9 cellular contexts compared by ENCODE assay signal in genomic region chr3:185929192-185930151, GRCh38. TPM values are rescaled to one million over a fixed set of nuclear protein-coding genes. Genes with fewer than 3 reads are reported as not detected.
DNase-seq lines count a peak whose midpoint lies in the region; ATAC-seq and TF ChIP-seq lines count a peak whose summit lies in the region.
"Had no signal": no experiment of that assay in that cellular context is flagged by ENCODE, and none has a peak within 500 bp of the region (broad histone marks: within the 10 kb centered on the region; RNA-seq: fewer than 3 reads in every experiment).

No MANE protein-coding gene starts in this region.

- peak overlapping the region; percentile 94 for H3K4me3 ChIP-seq in GM23248
- H3K4me3 ChIP-seq in fibroblast of mammary gland (ENCODE audit: control insufficient read depth, low read depth, low read length), result peak overlapping the region; percentile 6
- peak overlapping the region in 1 of 4 donors; percentile 9 for H3K4me3 ChIP-seq in sigmoid colon
- H3K4me3 ChIP-seq: right lobe of liver had no signal

- intact Hi-C loops in sigmoid colon (cut with DNase I), result loop anchor here (10.0 kb wide), 2 partner anchors 345 to 485 kb away; partner anchors contain the start of gene SENP2

- no peaks in the 10 kb centered on the region for H3K27me3 Mint-ChIP-seq in T-helper 17 cell

- peak overlapping the region; percentile 32 for H3K9ac ChIP-seq in GM23248

- 4 to 6% methylated on average over 3 of the region's 3 CpGs for WGBS in GM23248 (ENCODE audit: low coverage in 1 of 2, low lambda C conversion rate in 2 of 2, missing lambda C conversion rate in 2 of 2), 2 experiments
- WGBS in sigmoid colon, 2 donors, result 21 to 24% methylated on average over 3 of the region's 3 CpGs

- peak; percentile 77 for DNase-seq in GM23248
- DNase-seq in T-helper 17 cell, result no peak
- peak; percentile 78 for DNase-seq in fibroblast of mammary gland (ENCODE audit: low read depth)
- DNase-seq in sigmoid colon, result no peak
- no peak for DNase-seq in hypothalamus (lab: John Stamatoyannopoulos, UW)
- no peak for DNase-seq in occipital lobe (lab: John Stamatoyannopoulos, UW)
- no peak for DNase-seq in NK-92 treated with Interleukin-12 subunit alpha and Interleukin-12 subunit beta, amount 100 ng/mL, for 24 hours (lab: John Stamatoyannopoulos, UW)
- DNase-seq: right lobe of liver had no signal

- H3K4me1 ChIP-seq in GM23248 (ENCODE audit: insufficient read depth), result peaks cover 84% of the 10 kb centered on the region
- H3K4me1 ChIP-seq in sigmoid colon, result peaks cover 0 to 100% (median 91%) of the 10 kb centered on the region in 4 donors

- peak overlapping the region; percentile 93 for H3K27ac Mint-ChIP-seq in T-helper 17 cell

- in situ Hi-C loops in GM23248 (cut with MboI), result loop anchor here (10.0 kb wide), 1 partner anchor 255 kb away; no protein-coding TSS in a partner anchor

- H3K27ac ChIP-seq in GM23248 (peak overlapping the region; percentile 66), sigmoid colon (peak overlapping the region in 3 of 4 donors; percentile 2 to 49 (median 9))
- H3K27ac ChIP-seq: right lobe of liver had no signal

- H3K4me1 Mint-ChIP-seq in T-helper 17 cell, result peaks cover 83% of the 10 kb centered on the region

- ATAC-seq in T-helper 17 cell (no peak), HG03175 (IDR thresholded peaks at IDR 0.05; ENCODE audit: unreplicated experiment) (no peak)

- peak overlapping the region; percentile 96 for H3K4me3 Mint-ChIP-seq in T-helper 17 cell

- TF ChIP-seq POLR2A in sigmoid colon (IDR thresholded peaks at IDR 0.05), result no peak

- H3F3A ChIP-seq in GM23248 (ENCODE audit: insufficient read depth), result peaks cover 88% of the 10 kb centered on the region

- H3K79me2 ChIP-seq in GM23248 (ENCODE audit: insufficient read depth), result peaks cover 100% of the 10 kb centered on the region

- peaks cover 26% of the 10 kb centered on the region; the same call in 1 of the 2 replicates for H3K36me3 ChIP-seq in GM23248 (ENCODE audit: low read depth)
- peaks cover 0 to 18% (median 10%) of the 10 kb centered on the region in 4 donors for H3K36me3 ChIP-seq in sigmoid colon

- H4K20me1 ChIP-seq in GM23248 (ENCODE audit: insufficient read depth), result peaks cover 87% of the 10 kb centered on the region

- H3K36me3 Mint-ChIP-seq in T-helper 17 cell (ENCODE audit: low read depth), result peaks cover 10% of the 10 kb centered on the region

- TF ChIP-seq CTCF in fibroblast of mammary gland (conservative IDR thresholded peaks at IDR 0.05; ENCODE audit: control insufficient read depth, insufficient read depth, low read depth, low read length), result no peak
- TF ChIP-seq CTCF in sigmoid colon (IDR thresholded peaks at IDR 0.05), result no peak

- no peak overlapping the region for H2AFZ ChIP-seq in GM23248

- H3K4me2 ChIP-seq in GM23248 (ENCODE audit: unreplicated experiment), result peak overlapping the region; percentile 99

- H3K9me2 ChIP-seq in GM23248 (ENCODE audit: insufficient read depth), result no peaks in the 10 kb centered on the region

- H3K27me3 ChIP-seq in GM23248 (replicated peaks; ENCODE audit: insufficient read depth), result no peaks in the 10 kb centered on the region
- no peaks in the 10 kb centered on the region for H3K27me3 ChIP-seq in sigmoid colon
- H3K27me3 ChIP-seq: right lobe of liver had no signal

- no peaks in the 10 kb centered on the region for H3K9me3 ChIP-seq in GM23248 (ENCODE audit: low read depth)
- H3K9me3 ChIP-seq in T-helper 17 cell (ENCODE audit: control insufficient read depth, low read length, poor library complexity, severe bottlenecking), result no peaks in the 10 kb centered on the region
- H3K9me3 ChIP-seq in sigmoid colon, result no peaks in the 10 kb centered on the region
- H3K9me3 ChIP-seq: right lobe of liver had no signal

- TF ChIP-seq EP300 in sigmoid colon (IDR thresholded peaks at IDR 0.05), result no peak

RNA-seq across cellular contexts. Expression of gene TRA2B, which starts 8.3 kb away (rescaled TPM):
- 138 and 183 TPM in 2 replicates for total RNA-seq in GM23248 (2014; rRNA removed; shearing (Covaris generic))
- polyA plus RNA-seq in GM23248 (2016; fragmentation: Nextera tagmentation; extraction: Ambion mirVana) (111 and 112 TPM in 2 replicates), sigmoid colon (10 to 100 TPM; 62.5 to 86.7 (median 64.0) TPM)
- total RNA-seq in T-helper 17 cell (100 to 1,000 TPM; 542 to 637 TPM), sigmoid colon (100 to 1,000 TPM; 113 to 159 (median 123) TPM), occipital lobe (174 TPM)

Comparison
In these comparisons a context has a peak if more than half of its experiments do, and no peak if none do; other contexts are left out.
1. DNase-seq: peak in GM23248 (single experiment) and fibroblast of mammary gland (single experiment); none in T-helper 17 cell (0 of 3), sigmoid colon (single experiment), hypothalamus (0 of 51), occipital lobe (single experiment) and NK-92 treated with Interleukin-12 subunit alpha and Interleukin-12 subunit beta, amount 100 ng/mL, for 24 hours (single experiment).